Comparison of ENCODE assay signal across 16 cellular contexts in the genomic region with DNA sequence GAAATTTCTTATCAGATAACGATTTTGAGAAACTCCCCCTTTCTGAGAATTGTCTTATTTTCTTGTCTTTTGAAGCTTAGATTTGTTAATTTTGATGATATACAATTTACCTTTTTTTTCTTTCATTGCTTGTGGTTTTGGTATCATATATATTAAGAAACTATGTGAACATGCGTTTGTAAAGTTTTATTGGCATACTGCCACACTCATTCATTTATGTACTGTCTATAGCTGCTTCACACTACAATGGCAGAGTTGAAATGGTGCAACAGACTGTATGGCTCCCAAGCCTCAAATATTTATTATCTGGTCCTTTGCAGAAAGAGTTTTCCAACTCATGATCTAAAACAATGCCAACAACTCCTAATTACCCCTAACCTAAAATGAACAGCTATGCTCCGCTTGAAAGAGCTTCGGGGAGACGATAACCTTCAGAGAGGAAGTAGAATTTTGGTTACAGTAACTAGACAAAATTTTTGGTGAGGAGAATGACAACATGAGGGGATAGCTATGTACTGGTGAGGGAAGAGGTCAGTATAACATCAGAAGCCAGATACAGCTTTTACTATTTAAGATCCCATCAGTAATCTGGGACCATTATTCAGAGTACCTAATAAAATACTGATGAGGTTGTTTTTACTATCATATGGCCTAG. TPM values are rescaled to one million over a fixed set of nuclear protein-coding genes. Genes with fewer than 3 reads are reported as not detected.
DNase-seq lines count a peak whose midpoint lies in the region; ATAC-seq, FAIRE-seq and TF ChIP-seq lines count a peak whose summit lies in the region.
"Had no signal": no experiment of that assay in that cellular context is flagged by ENCODE, and none has a peak within 500 bp of the region (broad histone marks: within the 10 kb centered on the region; RNA-seq: fewer than 3 reads in every experiment).

No MANE protein-coding gene starts in this region.

- 37 to 57% methylated on average over 4 to 5 of the region's 5 CpGs for WGBS in transverse colon (ENCODE audit: low coverage in 1 of 2), 2 donors

- H3K27ac ChIP-seq in left ventricle myocardium inferior (replicated peaks) (peak overlapping the region; percentile 11), keratinocyte (ENCODE audit: control insufficient read depth, insufficient read depth, low read length) (no peak overlapping the region), transverse colon (peak overlapping the region in 3 of 4 donors; percentile 1 to 16 (median 15)), Peyer's patch (no peak overlapping the region)

- H3K4me3 ChIP-seq in left ventricle myocardium inferior (no peak overlapping the region), keratinocyte (ENCODE audit: control insufficient read depth in 2 of 3, extremely low read depth in 1 of 3, insufficient read depth in 2 of 3, low read depth in 1 of 3, low read length in 3 of 3) (no peak overlapping the region), transverse colon (no peak overlapping the region), Peyer's patch (no peak overlapping the region)

- no peak for FAIRE-seq in keratinocyte (lab: Jason Lieb, UNC)

- no peak for TF ChIP-seq EP300 in transverse colon (IDR thresholded peaks at IDR 0.05; ENCODE audit: low read depth)

- no peak overlapping the region for H2AFZ ChIP-seq in keratinocyte (ENCODE audit: control insufficient read depth, low read length)

- H3K27me3 Mint-ChIP-seq in T-helper 17 cell (no peaks in the 10 kb centered on the region), progenitor cell of endocrine pancreas (no peaks in the 10 kb centered on the region)

- in situ Hi-C loops in transverse colon (cut with MboI; ENCODE audit: low pct_ligation_motif_present in 1 of 4, low pct_unique_long_range_greater_than_20kb in 1 of 4, low sequenced_read_pairs in 3 of 4), result no loop called here

- DNase-seq in left ventricle myocardium inferior (no peak), cardiac septum (ENCODE audit: low spot score) (no peak), T-helper 17 cell (no peak), keratinocyte (ENCODE audit: low read depth, low spot score) (no peak), transverse colon (no peak), progenitor cell of endocrine pancreas (ENCODE audit: low spot score, unreplicated experiment) (no peak), Peyer's patch (no peak)
- DNase-seq: activated gamma-delta T cell treated with Interleukin-2 at 50 U/mL for 16 hours; mesendoderm; NCI-H1105 treated with DMSO at 0.1 percent for 48 hours; NCI-H69; SHP77; stimulated activated CD4-positive, alpha-beta T cell treated with anti-CD3 and anti-CD28 coated beads, Interleukin-4, amount 100 ng/mL, for 1 hour; stimulated activated naive CD4-positive, alpha-beta T cell treated with Interleukin-2 at 50 U/mL for 16 hours had no signal

- dilution Hi-C loops in keratinocyte (cut with MboI; ENCODE audit: extremely low pct_ligation_motif_present, low sequenced_read_pairs), result no loop called here

- TF ChIP-seq CTCF in left ventricle myocardium inferior (IDR thresholded peaks at IDR 0.05; ENCODE audit: borderline replicate concordance) (no peak), keratinocyte (optimal IDR thresholded peaks at IDR 0.05 in 1 of 3, IDR thresholded peaks at IDR 0.05 in 1 of 3, conservative IDR thresholded peaks at IDR 0.05 in 1 of 3; ENCODE audit: extremely low read depth in 1 of 3, insufficient read depth in 2 of 3, low read length in 3 of 3) (no peak), transverse colon (IDR thresholded peaks at IDR 0.05) (no peak), progenitor cell of endocrine pancreas (IDR thresholded peaks at IDR 0.05; ENCODE audit: unreplicated experiment) (no peak), Peyer's patch (IDR thresholded peaks at IDR 0.05) (no peak)

- peaks cover 22% of the 10 kb centered on the region for H4K20me1 ChIP-seq in keratinocyte (ENCODE audit: control insufficient read depth, extremely low read depth, insufficient read depth, low read length)

- H3K27ac Mint-ChIP-seq in T-helper 17 cell, result peak overlapping the region; percentile 91
- no peak overlapping the region for H3K27ac Mint-ChIP-seq in progenitor cell of endocrine pancreas

- peaks cover 5% of the 10 kb centered on the region for H3K9me1 ChIP-seq in keratinocyte (ENCODE audit: control insufficient read depth, extremely low read depth, insufficient read depth, low read length)

- H3K79me2 ChIP-seq in keratinocyte (ENCODE audit: control insufficient read depth, insufficient read depth, low read length), result peaks cover 99% of the 10 kb centered on the region

- peak overlapping the region; percentile 32 for H3K4me2 ChIP-seq in keratinocyte (ENCODE audit: control insufficient read depth, extremely low read depth, insufficient read depth, low read depth, low read length)

- peak overlapping the region; percentile 7 for H3K4me3 Mint-ChIP-seq in T-helper 17 cell
- no peak overlapping the region for H3K4me3 Mint-ChIP-seq in progenitor cell of endocrine pancreas (ENCODE audit: low read depth)

- H3K4me1 ChIP-seq in left ventricle myocardium inferior (peaks cover 96% of the 10 kb centered on the region), keratinocyte (ENCODE audit: control insufficient read depth, extremely low read depth, insufficient read depth, low read length) (peaks cover 52% of the 10 kb centered on the region), transverse colon (peaks cover 15 to 86% (median 55%) of the 10 kb centered on the region in 4 donors), Peyer's patch (peaks cover 0 to 40% (median 9%) of the 10 kb centered on the region in 4 donors)

- H3K36me3 ChIP-seq in left ventricle myocardium inferior (no peaks in the 10 kb centered on the region), keratinocyte (ENCODE audit: control insufficient read depth in 2 of 2, extremely low read depth in 1 of 2, insufficient read depth in 2 of 2, low read length in 2 of 2) (peaks cover 0 to 3% of the 10 kb centered on the region in 2 experiments), transverse colon (no peaks in the 10 kb centered on the region), Peyer's patch (no peaks in the 10 kb centered on the region)

- no peaks in the 10 kb centered on the region for H3K9me3 ChIP-seq in left ventricle myocardium inferior (replicated peaks)
- no peaks in the 10 kb centered on the region for H3K9me3 ChIP-seq in T-helper 17 cell (ENCODE audit: control insufficient read depth, low read length, poor library complexity, severe bottlenecking)
- no peaks in the 10 kb centered on the region for H3K9me3 ChIP-seq in keratinocyte (ENCODE audit: control insufficient read depth, low read depth, low read length)
- no peaks in the 10 kb centered on the region for H3K9me3 ChIP-seq in transverse colon
- H3K9me3 ChIP-seq in Peyer's patch, result no peaks in the 10 kb centered on the region

- ATAC-seq in T-helper 17 cell (peak; percentile 66), GM19395 (IDR thresholded peaks at IDR 0.05; ENCODE audit: unreplicated experiment) (no peak)
- ATAC-seq: activated CD4-positive, CD25-positive, alpha-beta regulatory T cell treated with anti-CD3 and anti-CD28 coated beads, Interleukin-2, amount 50 U/mL, for 24 hours had no signal

- no peak overlapping the region for H3K9ac ChIP-seq in keratinocyte (ENCODE audit: control insufficient read depth, extremely low read depth, insufficient read depth, low read length)

- no peak for TF ChIP-seq POLR2A in transverse colon (IDR thresholded peaks at IDR 0.05)
- TF ChIP-seq POLR2A in Peyer's patch (IDR thresholded peaks at IDR 0.05), result no peak

- H3K9me3 Mint-ChIP-seq in progenitor cell of endocrine pancreas (ENCODE audit: low read depth), result peaks cover 2% of the 10 kb centered on the region

- H3K27me3 ChIP-seq in left ventricle myocardium inferior (ENCODE audit: low read depth) (no peaks in the 10 kb centered on the region), keratinocyte (ENCODE audit: control insufficient read depth, extremely low read depth, insufficient read depth, low read length) (no peaks in the 10 kb centered on the region), transverse colon (no peaks in the 10 kb centered on the region), Peyer's patch (no peaks in the 10 kb centered on the region)

- H3K36me3 Mint-ChIP-seq in T-helper 17 cell (ENCODE audit: low read depth), result peaks cover 2% of the 10 kb centered on the region
- H3K36me3 Mint-ChIP-seq in progenitor cell of endocrine pancreas (ENCODE audit: insufficient read depth), result no peaks in the 10 kb centered on the region

- intact Hi-C loops in left ventricle myocardium inferior (cut with micrococcal nuclease) (no loop called here), cardiac septum (cut with DNase I) (no loop called here), transverse colon (cut with DNase I; ENCODE audit: low total_unique reads) (no loop called here)

- peaks cover 64% of the 10 kb centered on the region for H3K4me1 Mint-ChIP-seq in T-helper 17 cell
- peaks cover 22% of the 10 kb centered on the region for H3K4me1 Mint-ChIP-seq in progenitor cell of endocrine pancreas (ENCODE audit: low read depth)

RNA-seq across cellular contexts. Expression of a gene that starts 16.1 kb away (rescaled TPM):
- total RNA-seq in left ventricle myocardium inferior (34.6 TPM), cardiac septum (33.4 TPM), T-helper 17 cell (10 to 100 TPM; 60.3 to 83.9 TPM), transverse colon (10 to 100 TPM in 3 of 4 donors, 1 to 10 TPM in 1; 9.2 to 32.2 (median 28.1) TPM), progenitor cell of endocrine pancreas (44.1 and 48.5 TPM in 2 replicates), Peyer's patch (10 to 100 TPM; 18.5 to 33.8 (median 25.4) TPM)
- polyA plus RNA-seq in keratinocyte, result 10.1 to 28.5 TPM (median 21.6 TPM) in 3 replicates
- 36.9 TPM for polyA plus RNA-seq in keratinocyte (2011; ENCODE audit: low read depth)
- polyA plus RNA-seq in keratinocyte (2011; cell fraction: cytosol; rRNA removed), result 14.2 and 29.6 TPM in 2 replicates
- 15.9 and 20.8 TPM in 2 replicates for polyA plus RNA-seq in keratinocyte (2011; cell fraction: nucleus; rRNA removed)
- polyA plus RNA-seq in keratinocyte (2012; ENCODE audit: low replicate concordance), result 29.9 and 37.5 TPM in 2 replicates
- polyA minus RNA-seq in keratinocyte, result 5.2 to 31.0 TPM (median 12.3 TPM) in 3 replicates
- 22.6 TPM for polyA minus RNA-seq in keratinocyte (2011; cell fraction: cytosol; rRNA and poly(A)+ RNA removed)
- 13.1 and 22.5 TPM in 2 replicates for polyA minus RNA-seq in keratinocyte (2011; cell fraction: nucleus; rRNA and poly(A)+ RNA removed)

Comparison
In these comparisons a context has a peak if more than half of its experiments do, and no peak if none do; other contexts are left out.
1. H3K27ac ChIP-seq: peak in left ventricle myocardium inferior (single experiment) and transverse colon (3 of 4); none in keratinocyte (single experiment) and Peyer's patch (0 of 4).